In genomic region chr4:119894650-119895208, GRCh38 we compare ENCODE assay signal across 19 cellular contexts.
"Had no signal": no experiment of that assay in that cellular context is flagged by ENCODE, and none has a peak within 500 bp of the region (broad histone marks: within the 10 kb centered on the region; RNA-seq: fewer than 3 reads in every experiment).

No MANE protein-coding gene starts in this region.

- H3K27ac ChIP-seq: esophagus squamous epithelium, thoracic aorta, upper lobe of right lung had no signal

- H3K36me3 ChIP-seq: esophagus squamous epithelium, thoracic aorta, upper lobe of right lung had no signal

- H3K4me3 ChIP-seq: esophagus squamous epithelium, thoracic aorta, upper lobe of right lung had no signal

- ATAC-seq: activated CD4-positive, alpha-beta T cell treated with anti-CD3 and anti-CD28 coated beads for 36 hours; left colon; stimulated activated naive B cell treated with anti-CD40 and anti-IgM and Interleukin-4, amounts not matched to agents 10 μg/mL and 1 μg/mL and 100 μg/mL, for 72 hours; upper lobe of right lung had no signal

- H3K9me3 ChIP-seq: esophagus squamous epithelium, thoracic aorta, upper lobe of right lung had no signal

- FAIRE-seq: astrocyte, keratinocyte had no signal

- DNase-seq: activated B cell treated with CpG ODN at 0.5 μM for 24 hours; activated CD4-positive, alpha-beta T cell treated with anti-CD3 and anti-CD28 coated beads for 36 hours; activated CD4-positive, alpha-beta T cell treated with anti-CD3 and anti-CD28 coated beads, Interleukin-2, amount 50 U/mL, for 48 hours; activated naive CD4-positive, alpha-beta T cell treated with Interleukin-2 at 50 U/mL for 16 hours; activated naive CD8-positive, alpha-beta T cell treated with anti-CD3 and anti-CD28 coated beads for 36 hours; activated T-cell treated with anti-CD3 and anti-CD28 coated beads, Interleukin-2, amount 50 U/mL, for 48 hours; central memory CD4-positive, alpha-beta T cell; effector memory CD4-positive, alpha-beta T cell; esophagus squamous epithelium; nephron progenitor cell; stimulated activated CD4-positive, alpha-beta T cell treated with anti-CD3 and anti-CD28 coated beads, Interleukin-2, amount 100 ng/mL, for 48 hours; stimulated activated CD8-positive, alpha-beta memory T cell treated with anti-CD3 and anti-CD28 coated beads, Interleukin-4, amount 100 ng/mL, for 48 hours; stimulated activated naive B cell treated with anti-CD40 and anti-IgM and Interleukin-4, amounts not matched to agents 10 μg/mL and 1 μg/mL and 100 μg/mL, for 72 hours; T-helper 9 cell; upper lobe of right lung had no signal

- H3K4me1 ChIP-seq: esophagus squamous epithelium, upper lobe of right lung had no signal

- H3K27me3 ChIP-seq: esophagus squamous epithelium, upper lobe of right lung had no signal
